In the genomic region with DNA sequence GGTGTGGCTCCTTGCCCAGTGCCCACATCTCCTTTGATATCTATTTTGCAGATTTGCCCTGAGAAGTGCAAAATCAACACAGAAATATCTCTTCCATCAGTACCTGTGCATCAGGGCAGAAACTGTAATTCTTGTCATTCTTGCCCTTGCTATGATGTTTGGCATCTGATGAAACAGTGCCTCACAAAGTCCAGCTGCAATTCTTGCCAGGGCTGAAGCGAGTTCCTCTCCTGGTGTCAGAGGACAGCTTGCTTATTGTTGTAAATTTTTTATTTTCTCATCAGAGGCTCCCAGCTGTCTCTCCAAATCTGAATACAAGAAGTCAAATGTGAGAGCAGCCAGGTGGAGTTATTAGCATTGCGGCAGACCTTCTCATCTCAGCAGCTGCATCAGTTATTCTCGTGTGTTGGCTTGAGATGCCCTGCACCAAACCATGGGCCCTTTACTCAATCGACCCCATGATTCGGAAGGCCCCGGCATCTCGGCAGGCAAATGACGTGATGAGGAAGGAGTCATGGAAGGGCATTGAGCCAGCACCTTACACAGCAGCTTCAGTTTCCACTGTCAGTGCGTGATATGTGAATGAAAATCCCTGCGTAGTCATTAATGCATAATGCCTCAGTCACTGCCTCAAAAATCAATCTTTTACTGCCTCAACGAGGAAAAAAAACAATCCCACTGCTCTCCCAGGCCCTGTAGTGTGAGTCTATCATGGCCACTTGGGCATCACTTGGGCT, we compare ENCODE assay signal across 10 cellular contexts.
A peak's percentile ranks its signal among the peaks of the same experiment; 100 is the strongest.
DNase-seq lines count a peak whose midpoint lies in the region; ATAC-seq and TF ChIP-seq lines count a peak whose summit lies in the region.
"Had no signal": no experiment of that assay in that cellular context is flagged by ENCODE, and none has a peak within 500 bp of the region (broad histone marks: within the 10 kb centered on the region; RNA-seq: fewer than 3 reads in every experiment).

No MANE protein-coding gene starts in this region.

- H3K27ac ChIP-seq in Panc1 (ENCODE audit: low read length): no peak overlapping the region
- H3K27ac ChIP-seq in osteoblast (ENCODE audit: low read depth, low read length): peak overlapping the region; percentile 93

- intact Hi-C loops in Panc1 (cut with micrococcal nuclease; ENCODE audit: unreplicated experiment): no loop called here

- no peaks in the 10 kb centered on the region for H4K20me1 ChIP-seq in osteoblast (ENCODE audit: insufficient read depth, low read length)

- H3K4me3 ChIP-seq in Panc1 (ENCODE audit: low read depth in 2 of 2, low read length in 2 of 2) (no peak overlapping the region), osteoblast (ENCODE audit: insufficient read depth, low read length) (no peak overlapping the region)
- H3K4me3 ChIP-seq: Peyer's patch had no signal

- H3K36me3 ChIP-seq in Panc1 (ENCODE audit: control insufficient read depth, insufficient read depth, low read length) (no peaks in the 10 kb centered on the region), osteoblast (ENCODE audit: insufficient read depth, low read length) (no peaks in the 10 kb centered on the region)
- H3K36me3 ChIP-seq: Peyer's patch had no signal

- in situ Hi-C loops in Panc1 (cut with HindIII; ENCODE audit: low pct_unique_long_range_greater_than_20kb, low sequenced_read_pairs): no loop called here

- CTCF ChIA-PET in Panc1 (lab: Charles Lee): no interaction called here

- TF ChIP-seq CTCF in Panc1 (IDR thresholded peaks at IDR 0.05): no peak
- TF ChIP-seq CTCF in osteoblast (IDR thresholded peaks at IDR 0.05; ENCODE audit: extremely low read depth, low read depth, low read length): no peak

- peak; percentile 22; the same call in 1 of the 2 replicates for ATAC-seq in Panc1
- no peak for ATAC-seq in HG03439 (IDR thresholded peaks at IDR 0.05; ENCODE audit: unreplicated experiment)
- no peak for ATAC-seq in HG03457 (IDR thresholded peaks at IDR 0.05; ENCODE audit: unreplicated experiment)

- 0 out of 2 replicates have a peak, but pooled peaks cover 4% of the 10 kb centered on the region for H3K4me1 ChIP-seq in Panc1 (ENCODE audit: control insufficient read depth, insufficient read depth, low read length)
- H3K4me1 ChIP-seq in osteoblast (ENCODE audit: insufficient read depth, low read length): peaks cover 27% of the 10 kb centered on the region

- POLR2A ChIA-PET in Panc1 (lab: Charles Lee): no interaction called here

- no peaks in the 10 kb centered on the region for H3K9me3 ChIP-seq in Panc1 (ENCODE audit: control insufficient read depth, insufficient read depth, low read depth, low read length)
- no peaks in the 10 kb centered on the region for H3K9me3 ChIP-seq in osteoblast (ENCODE audit: low read depth, low read length)
- H3K9me3 ChIP-seq: Peyer's patch had no signal

- BruUV-seq in Panc1 (replicated peaks; lab: Mats Ljungman, UMichigan): no TSS peak

- H3K27me3 ChIP-seq in Panc1 (ENCODE audit: control insufficient read depth, insufficient read depth, low read length): no peaks in the 10 kb centered on the region
- no peaks in the 10 kb centered on the region for H3K27me3 ChIP-seq in osteoblast (ENCODE audit: insufficient read depth, low read length)
- H3K27me3 ChIP-seq: Peyer's patch had no signal

- H2AFZ ChIP-seq in osteoblast (ENCODE audit: low read length): peak overlapping the region; percentile 68

- peak overlapping the region; percentile 33 for H3K4me2 ChIP-seq in osteoblast (ENCODE audit: insufficient read depth, low read length)

- peak; percentile 71 for DNase-seq in GM04504 (ENCODE audit: low read depth)
- DNase-seq in Panc1 (ENCODE audit: low read depth, low spot score): no peak
- peak; percentile 34 for DNase-seq in fibroblast of gingiva (ENCODE audit: low read depth)
- peak; percentile 87 for DNase-seq in osteoblast (ENCODE audit: insufficient read length, low spot score, missing footprints)
- no peak for DNase-seq in stimulated activated CD4-positive, alpha-beta T cell treated with anti-CD3 and anti-CD28 coated beads, Interleukin-12 subunit alpha, Interleukin-12 subunit beta, amount 100 ng/mL, for 4 hours
- no peak for DNase-seq in HK-2 (ENCODE audit: unreplicated experiment)
- DNase-seq: MV-4-11 had no signal

- H3K79me2 ChIP-seq in osteoblast (ENCODE audit: insufficient read depth, low read length): no peaks in the 10 kb centered on the region

Comparison
In these comparisons a context has a peak if more than half of its experiments do, and no peak if none do; other contexts are left out.
1. DNase-seq: peak in GM04504 (single experiment), fibroblast of gingiva (single experiment) and osteoblast (single experiment); none in Panc1 (single experiment), stimulated activated CD4-positive, alpha-beta T cell treated with anti-CD3 and anti-CD28 coated beads, Interleukin-12 subunit alpha, Interleukin-12 subunit beta, amount 100 ng/mL, for 4 hours (single experiment) and HK-2 (single experiment).